8 cellular contexts compared by ENCODE assay signal in genomic region chr17:48678141-48678971, GRCh38. TPM values are rescaled to one million over a fixed set of nuclear protein-coding genes. Genes with fewer than 3 reads are reported as not detected.
A peak's percentile ranks its signal among the peaks of the same experiment; 100 is the strongest.
DNase-seq lines count a peak whose midpoint lies in the region; ATAC-seq and TF ChIP-seq lines count a peak whose summit lies in the region.

No MANE protein-coding gene starts in this region.

- H3K4me3 Mint-ChIP-seq in Calu3 (ENCODE audit: low read depth, unreplicated experiment) = peak overlapping the region; percentile 10
- no peak overlapping the region for H3K4me3 Mint-ChIP-seq in activated CD4-positive, alpha-beta memory T cell treated with anti-CD3 and anti-CD28 coated beads, Interleukin-2, amount 10 ng/mL, durations not matched to agents 7 days and 5 days

- no peaks in the 10 kb centered on the region for H3K27me3 Mint-ChIP-seq in Calu3 (ENCODE audit: unreplicated experiment)
- H3K27me3 Mint-ChIP-seq in activated CD4-positive, alpha-beta memory T cell treated with anti-CD3 and anti-CD28 coated beads, Interleukin-2, amount 10 ng/mL, durations not matched to agents 7 days and 5 days = peaks cover 53% of the 10 kb centered on the region

- no peaks in the 10 kb centered on the region for H3K4me1 Mint-ChIP-seq in Calu3 (ENCODE audit: low read depth, unreplicated experiment)
- H3K4me1 Mint-ChIP-seq in activated CD4-positive, alpha-beta memory T cell treated with anti-CD3 and anti-CD28 coated beads, Interleukin-2, amount 10 ng/mL, durations not matched to agents 7 days and 5 days = no peaks in the 10 kb centered on the region

- CTCF ChIA-PET in Calu3 (lab: Charles Lee) = interaction anchor here (0.6 to 4.9 kb wide), 29 partner anchors 11 to 613 kb away, joined by 3 to 106 read pairs (median 5); partner anchors contain the start of genes ATP5MC1, HOXB13 and TTLL6
- CTCF ChIA-PET in activated CD4-positive, alpha-beta memory T cell treated with anti-CD3 and anti-CD28 coated beads, Interleukin-2, amount 10 ng/mL, durations not matched to agents 7 days and 5 days (lab: Charles Lee) = interaction anchor here (0.6 to 4.7 kb wide), 62 partner anchors 8 to 672 kb away, joined by 3 to 56 read pairs (median 4); partner anchors contain the start of genes ATP5MC1, PRAC2 and TTLL6

- BruUV-seq in Calu3 (replicated peaks; lab: Mats Ljungman, UMichigan) = no TSS peak

- no peak overlapping the region for H3K27ac Mint-ChIP-seq in Calu3 (ENCODE audit: unreplicated experiment)
- no peak overlapping the region for H3K27ac Mint-ChIP-seq in activated CD4-positive, alpha-beta memory T cell treated with anti-CD3 and anti-CD28 coated beads, Interleukin-2, amount 10 ng/mL, durations not matched to agents 7 days and 5 days

- peak; percentile 92 for DNase-seq in Calu3
- peak; percentile 44 for DNase-seq in NCI-H748 treated with DMSO at 0.1 percent for 48 hours (lab: John Stamatoyannopoulos, UW)
- DNase-seq in activated CD4-positive, alpha-beta memory T cell treated with anti-CD3 and anti-CD28 coated beads, Interleukin-2, amount 10 ng/mL, durations not matched to agents 7 days and 5 days = peak; percentile 71
- DNase-seq in effector CD8-positive, alpha-beta T cell (lab: John Stamatoyannopoulos, UW) = peak; percentile 59
- DNase-seq in lung microvascular endothelial cell (ENCODE audit: low read depth in 2 of 2) = peak; percentile 52 to 68
- DNase-seq in stimulated activated CD8-positive, alpha-beta memory T cell treated with anti-CD3 and anti-CD28 coated beads, Interleukin-15, amount 100 ng/mL, for 24 hours (ENCODE audit: low read depth) = peak; percentile 63
- DNase-seq in LoVo (ENCODE audit: low spot score) = no peak

- TF ChIP-seq CTCF in Calu3 (IDR thresholded peaks at IDR 0.05; ENCODE audit: unreplicated experiment) = peak; percentile 99

- H3K36me3 Mint-ChIP-seq in Calu3 (ENCODE audit: insufficient read depth, unreplicated experiment) = no peaks in the 10 kb centered on the region
- no peaks in the 10 kb centered on the region for H3K36me3 Mint-ChIP-seq in activated CD4-positive, alpha-beta memory T cell treated with anti-CD3 and anti-CD28 coated beads, Interleukin-2, amount 10 ng/mL, durations not matched to agents 7 days and 5 days (ENCODE audit: low read depth)

- no peaks in the 10 kb centered on the region for H3K9me3 Mint-ChIP-seq in Calu3 (ENCODE audit: low read depth, unreplicated experiment)
- no peaks in the 10 kb centered on the region for H3K9me3 Mint-ChIP-seq in activated CD4-positive, alpha-beta memory T cell treated with anti-CD3 and anti-CD28 coated beads, Interleukin-2, amount 10 ng/mL, durations not matched to agents 7 days and 5 days

- POLR2A ChIA-PET in activated CD4-positive, alpha-beta memory T cell treated with anti-CD3 and anti-CD28 coated beads, Interleukin-2, amount 10 ng/mL, durations not matched to agents 7 days and 5 days (lab: Charles Lee) = interaction anchor here (1.2 kb wide), 1 partner anchor 201 kb away, joined by 5 read pairs; no protein-coding TSS in a partner anchor

- ATAC-seq in HG02885 (IDR thresholded peaks at IDR 0.05; ENCODE audit: poor library complexity, unreplicated experiment) = peak; percentile 66

- intact Hi-C loops in Calu3 (cut with micrococcal nuclease; ENCODE audit: unreplicated experiment) = loop anchor here (1.0 to 2.0 kb wide), 3 partner anchors 46 to 201 kb away; no protein-coding TSS in a partner anchor

RNA-seq across cellular contexts. Expression of gene PRAC1, which starts 44.0 kb away (rescaled TPM):
- not detected in 2 replicates for total RNA-seq in Calu3 (2022)
- not detected for total RNA-seq in activated CD4-positive, alpha-beta memory T cell treated with anti-CD3 and anti-CD28 coated beads, Interleukin-2, amount 10 ng/mL, durations not matched to agents 7 days and 5 days
- total RNA-seq in lung microvascular endothelial cell = not detected in 2 replicates

RNA-seq across cellular contexts. Expression of gene PRAC2, which starts 44.6 kb away (rescaled TPM):
- total RNA-seq in Calu3 (2022) (not detected in 2 replicates), lung microvascular endothelial cell (not detected in 2 replicates)
- total RNA-seq in activated CD4-positive, alpha-beta memory T cell treated with anti-CD3 and anti-CD28 coated beads, Interleukin-2, amount 10 ng/mL, durations not matched to agents 7 days and 5 days = not detected

RNA-seq across cellular contexts. Expression of gene HOXB13, which starts 50.2 kb away (rescaled TPM):
- 1.1 and 1.9 TPM in 2 replicates for total RNA-seq in Calu3 (2022)
- total RNA-seq in activated CD4-positive, alpha-beta memory T cell treated with anti-CD3 and anti-CD28 coated beads, Interleukin-2, amount 10 ng/mL, durations not matched to agents 7 days and 5 days = not detected
- total RNA-seq in lung microvascular endothelial cell = under 0.01 TPM in 1 of 2 replicates, not detected in the other

RNA-seq across cellular contexts. Expression of gene HOXB9, which starts 52.2 kb away (rescaled TPM):
- 26.0 and 27.8 TPM in 2 replicates for total RNA-seq in Calu3 (2022)
- total RNA-seq in activated CD4-positive, alpha-beta memory T cell treated with anti-CD3 and anti-CD28 coated beads, Interleukin-2, amount 10 ng/mL, durations not matched to agents 7 days and 5 days = 1 to 10 TPM in 1 of 2 experiments, under 1 TPM in 1; 0.88 to 1.4 TPM
- under 0.01 TPM in 1 of 2 replicates, not detected in the other for total RNA-seq in lung microvascular endothelial cell
